Comparison of ENCODE assay signal across 4 cellular contexts in genomic region chr12:103816663-103817062, GRCh38.
TF ChIP-seq lines count a peak whose summit lies in the region.

No MANE protein-coding gene starts in this region.

TF ChIP-seq in HepG2, 621 proteins besides CTCF, POLR2A, EP300 and RAD21:
- TF ChIP-seq HOXA9 (CRISPR knock-in tag; IDR thresholded peaks at IDR 0.05; ENCODE audit: borderline replicate concordance) (no peak), ZNF138 (CRISPR knock-in tag; IDR thresholded peaks at IDR 0.05; ENCODE audit: low read depth) (no peak), ATF7 (IDR thresholded peaks at IDR 0.05) (peak; percentile 85), ATF7 (CRISPR knock-in tag; IDR thresholded peaks at IDR 0.05) (no peak)

TF ChIP-seq in HEK293, 187 proteins besides CTCF, POLR2A, EP300 and RAD21:
- no peak for TF ChIP-seq ZNF777 (tag by site-specific recombination; IDR thresholded peaks at IDR 0.05; ENCODE audit: borderline replicate concordance)
- TF ChIP-seq ZNF37A (tag by site-specific recombination; IDR thresholded peaks at IDR 0.05) = no peak
- no peak for TF ChIP-seq MYNN (tag by site-specific recombination; IDR thresholded peaks at IDR 0.05; ENCODE audit: borderline replicate concordance)
- TF ChIP-seq ZNF549 (tag by site-specific recombination; IDR thresholded peaks at IDR 0.05) = no peak
- peak; percentile 63; the same call in 1 of the 2 replicates for TF ChIP-seq ATF2 (tag by site-specific recombination; IDR thresholded peaks at IDR 0.05; ENCODE audit: low read depth)
- TF ChIP-seq ZNF629 (tag by site-specific recombination; IDR thresholded peaks at IDR 0.05) = 0 out of 2 replicates have a peak, but pooled peaks have one; percentile 38
- no peak for TF ChIP-seq ZNF416 (tag by site-specific recombination; IDR thresholded peaks at IDR 0.05)
- TF ChIP-seq ZNF664 (tag by site-specific recombination; IDR thresholded peaks at IDR 0.05) = no peak
- TF ChIP-seq ZBTB21 (tag by site-specific recombination; IDR thresholded peaks at IDR 0.05) = peak; percentile 47; the same call in 1 of the 2 replicates

TF ChIP-seq in GM12878, 131 proteins besides CTCF, POLR2A, EP300 and RAD21:
- TF ChIP-seq ZZZ3 (IDR thresholded peaks at IDR 0.05; ENCODE audit: control insufficient read depth, insufficient read length, low read depth) (no peak), EZH2 (IDR thresholded peaks at IDR 0.05; ENCODE audit: borderline replicate concordance, control insufficient read depth, low read depth, low read length) (no peak), CREM (IDR thresholded peaks at IDR 0.05; ENCODE audit: low read depth) (0 out of 2 replicates have a peak, but pooled peaks have one; percentile 25), EGR1 (IDR thresholded peaks at IDR 0.05; ENCODE audit: borderline replicate concordance in 1 of 2, low read depth in 2 of 2, low read length in 2 of 2) (no peak), CREB1 (IDR thresholded peaks at IDR 0.05; ENCODE audit: low read depth) (peak; percentile 43; the same call in 1 of the 2 replicates), ZNF217 (IDR thresholded peaks at IDR 0.05) (no peak), BCL3 (IDR thresholded peaks at IDR 0.05; ENCODE audit: borderline replicate concordance, insufficient read depth, low read depth, low read length, poor library complexity, severe bottlenecking) (no peak), SUZ12 (IDR thresholded peaks at IDR 0.05; ENCODE audit: unreplicated experiment) (no peak)

TF ChIP-seq in endothelial cell of umbilical vein, 7 proteins besides CTCF, POLR2A, EP300 and RAD21:
- peak; percentile 4 for TF ChIP-seq JUN (IDR thresholded peaks at IDR 0.05; ENCODE audit: borderline replicate concordance, insufficient read depth, insufficient read length, low read depth)
- no peak for TF ChIP-seq GATA2 (IDR thresholded peaks at IDR 0.05; ENCODE audit: insufficient read depth, insufficient read length, low read depth, low read length)
- no peak for TF ChIP-seq POLR2AphosphoS5 (IDR thresholded peaks at IDR 0.05; ENCODE audit: insufficient read depth, low read depth, low read length)
- TF ChIP-seq EZH2 (IDR thresholded peaks at IDR 0.05; ENCODE audit: borderline replicate concordance, low read depth, low read length, severe bottlenecking) = no peak
TF ChIP-seq in endothelial cell of umbilical vein: peak in this region for 1.
